20 cellular contexts compared by ENCODE assay signal in genomic region chr9:113653746-113654604, GRCh38.
DNase-seq lines count a peak whose midpoint lies in the region; ATAC-seq, FAIRE-seq and TF ChIP-seq lines count a peak whose summit lies in the region.
"Had no signal": no experiment of that assay in that cellular context is flagged by ENCODE, and none has a peak within 500 bp of the region (broad histone marks: within the 10 kb centered on the region; RNA-seq: fewer than 3 reads in every experiment).

No MANE protein-coding gene starts in this region.

- no peaks in the 10 kb centered on the region for H4K20me1 ChIP-seq in IMR-90 (ENCODE audit: insufficient read depth, low read length)
- peaks cover 0 to 4% of the 10 kb centered on the region in 2 experiments for H4K20me1 ChIP-seq in H1 (replicated peaks in 1 of 2; ENCODE audit: control insufficient read depth in 1 of 2, insufficient read depth in 2 of 2, low read length in 2 of 2)

- H2BK15ac ChIP-seq in IMR-90 (ENCODE audit: low read depth, low read length) (no peak overlapping the region), H1 (ENCODE audit: low read length) (no peak overlapping the region), mesenchymal stem cell (ENCODE audit: low read depth, poor library complexity, severe bottlenecking) (no peak overlapping the region)

- BruUV-seq in IMR-90 (replicated peaks; lab: Mats Ljungman, UMichigan): no TSS peak

- H3K27ac ChIP-seq in IMR-90 (ENCODE audit: insufficient read depth, low read length) (no peak overlapping the region), H1 (ENCODE audit: low read depth, low read length) (no peak overlapping the region), mesenchymal stem cell (ENCODE audit: low read length, poor library complexity, severe bottlenecking) (no peak overlapping the region), spleen (peak overlapping the region in 5 of 8 donors; percentile 51 to 71 (median 60))

- H3K56ac ChIP-seq in IMR-90 (ENCODE audit: extremely low read depth, insufficient read depth, low read length) (no peak overlapping the region), H1 (replicated peaks; ENCODE audit: insufficient read length, low read depth, low read length) (no peak overlapping the region)

- no peak overlapping the region for H2AK9ac ChIP-seq in IMR-90 (replicated peaks; ENCODE audit: low read depth, low read length, poor library complexity)

- ATAC-seq in IMR-90 (ENCODE audit: low read depth) (no peak), GM21825 (IDR thresholded peaks at IDR 0.05; ENCODE audit: unreplicated experiment) (no peak), GM19467 (IDR thresholded peaks at IDR 0.05; ENCODE audit: unreplicated experiment) (no peak)
- ATAC-seq: Panc1 had no signal

- CTCF ChIA-PET in IMR-90 (lab: Yijun Ruan, JAX) (interaction anchor here (0.6 to 6.0 kb wide), 6 partner anchors 33 to 278 kb away, joined by 3 to 132 read pairs (median 10); no protein-coding TSS in a partner anchor), H1 (lab: Charles Lee; ENCODE audit: partially characterized antibody) (interaction anchor here (0.7 to 18.7 kb wide), 32 partner anchors 7 to 333 kb away, joined by 3 to 1065 read pairs (median 14); partner anchors contain the start of genes ALAD and HDHD3)

- H3K23me2 ChIP-seq in H1 (ENCODE audit: low read depth, low read length): no peaks in the 10 kb centered on the region

- H4K91ac ChIP-seq in IMR-90 (ENCODE audit: insufficient read depth, low read depth, low read length) (no peak overlapping the region), H1 (replicated peaks; ENCODE audit: insufficient read length, low read length) (no peak overlapping the region), mesenchymal stem cell (ENCODE audit: low read length) (no peak overlapping the region)

- H3K79me1 ChIP-seq in IMR-90 (ENCODE audit: low read depth in 1 of 2, low read length in 2 of 2): 0 out of 4 replicates have a peak, but pooled peaks cover 0 to 3% of the 10 kb centered on the region in 2 experiments
- H3K79me1 ChIP-seq in H1 (ENCODE audit: low read depth, low read length): no peaks in the 10 kb centered on the region
- no peaks in the 10 kb centered on the region for H3K79me1 ChIP-seq in mesenchymal stem cell (replicated peaks; ENCODE audit: low read length, poor library complexity, severe bottlenecking)

- no peak for TF ChIP-seq EP300 in H1 (IDR thresholded peaks at IDR 0.05; ENCODE audit: borderline replicate concordance in 1 of 2, low read depth in 2 of 2, low read length in 2 of 2)

- H3K4me2 ChIP-seq in IMR-90 (ENCODE audit: low read depth, low read length) (no peak overlapping the region), H1 (ENCODE audit: insufficient read depth in 1 of 2, low read depth in 2 of 2, low read length in 2 of 2) (no peak overlapping the region), mesenchymal stem cell (ENCODE audit: low read length, poor library complexity, severe bottlenecking) (no peak overlapping the region)

- H4K5ac ChIP-seq in IMR-90 (ENCODE audit: low read depth, low read length) (no peak overlapping the region), H1 (ENCODE audit: insufficient read length, low read depth, low read length) (no peak overlapping the region)

- no peak overlapping the region for H3K9ac ChIP-seq in IMR-90 (ENCODE audit: low read depth, low read length)
- H3K9ac ChIP-seq in H1 (replicated peaks in 1 of 4; ENCODE audit: extremely low read depth in 1 of 4, low read depth in 3 of 4, low read length in 3 of 4): no peak overlapping the region
- peak overlapping the region; percentile 64 for H3K9ac ChIP-seq in mesenchymal stem cell (ENCODE audit: low read length)

- no peak overlapping the region for H2BK12ac ChIP-seq in H1 (ENCODE audit: low read depth, low read length)
- no peak overlapping the region for H2BK12ac ChIP-seq in mesenchymal stem cell (ENCODE audit: low read length in 2 of 2)

- peaks cover 15% of the 10 kb centered on the region for H3K4me1 ChIP-seq in IMR-90 (ENCODE audit: control insufficient read depth, insufficient read depth, low read length)
- peaks cover 0 to 23% (median 9%) of the 10 kb centered on the region in 4 experiments; a peak in 6 of 7 replicates for H3K4me1 ChIP-seq in H1 (replicated peaks in 1 of 4; ENCODE audit: control insufficient read depth in 3 of 4, insufficient read depth in 4 of 4, low read length in 3 of 4)
- peaks cover 13% of the 10 kb centered on the region for H3K4me1 ChIP-seq in mesenchymal stem cell (ENCODE audit: control insufficient read depth, insufficient read depth, low read depth, low read length)
- H3K4me1 ChIP-seq in spleen: peaks cover 10 to 55% (median 32%) of the 10 kb centered on the region in 6 donors

- peaks cover 30% of the 10 kb centered on the region for H3K9me1 ChIP-seq in IMR-90 (ENCODE audit: insufficient read depth, low read length)

- H3K4ac ChIP-seq in IMR-90 (ENCODE audit: low read depth, low read length): peak overlapping the region; percentile 93; the same call in 1 of the 2 replicates
- H3K4ac ChIP-seq in H1 (replicated peaks; ENCODE audit: insufficient read length, low read depth, low read length): no peak overlapping the region
- H3K4ac ChIP-seq in mesenchymal stem cell (ENCODE audit: low read depth in 1 of 2, low read length in 2 of 2): no peak overlapping the region

- H3K36me3 ChIP-seq in IMR-90 (ENCODE audit: control insufficient read depth, insufficient read depth, low read length) (no peaks in the 10 kb centered on the region), H1 (ENCODE audit: control insufficient read depth in 2 of 4, insufficient read depth in 4 of 4, low read length in 3 of 4) (no peaks in the 10 kb centered on the region), mesenchymal stem cell (ENCODE audit: control insufficient read depth in 1 of 2, insufficient read depth in 2 of 2, low read depth in 1 of 2, low read length in 2 of 2) (no peaks in the 10 kb centered on the region), spleen (no peaks in the 10 kb centered on the region)

- no peaks in the 10 kb centered on the region for H3K27me3 ChIP-seq in IMR-90 (ENCODE audit: control insufficient read depth, insufficient read depth, low read length)
- H3K27me3 ChIP-seq in H1 (replicated peaks in 1 of 4; ENCODE audit: control insufficient read depth in 3 of 4, extremely low read depth in 1 of 4, insufficient read depth in 3 of 4, low read length in 3 of 4): no peaks in the 10 kb centered on the region; a peak in 2 of 7 replicates
- no peaks in the 10 kb centered on the region for H3K27me3 ChIP-seq in mesenchymal stem cell (ENCODE audit: control insufficient read depth in 1 of 2, insufficient read depth in 1 of 2, low read length in 2 of 2)
- peaks cover 0 to 9% (median 0%) of the 10 kb centered on the region in 7 donors for H3K27me3 ChIP-seq in spleen (replicated peaks in 1 of 7)

- no peak overlapping the region for H2BK120ac ChIP-seq in IMR-90 (ENCODE audit: low read depth, low read length)
- no peak overlapping the region for H2BK120ac ChIP-seq in H1 (replicated peaks; ENCODE audit: low read depth, low read length)
- no peak overlapping the region for H2BK120ac ChIP-seq in mesenchymal stem cell (ENCODE audit: low read depth, low read length)

- no peak overlapping the region for H2AFZ ChIP-seq in IMR-90 (replicated peaks; ENCODE audit: low read length, poor library complexity)
- no peak overlapping the region for H2AFZ ChIP-seq in H1 (ENCODE audit: low read length)
- no peak overlapping the region for H2AFZ ChIP-seq in mesenchymal stem cell (ENCODE audit: low read depth, low read length)

- POLR2A ChIA-PET in IMR-90 (lab: Charles Lee; ENCODE audit: unreplicated experiment) (interaction anchor here (0.7 to 1.0 kb wide), 2 partner anchors 59 to 95 kb away, joined by 3 to 4 read pairs; no protein-coding TSS in a partner anchor), H1 (lab: Charles Lee; ENCODE audit: partially characterized antibody) (interaction anchor here (0.9 to 4.5 kb wide), 4 partner anchors 34 to 244 kb away, joined by 3 to 46 read pairs (median 8); no protein-coding TSS in a partner anchor)

- no peak for TF ChIP-seq CTCF in IMR-90 (conservative IDR thresholded peaks at IDR 0.05; ENCODE audit: low read depth, low read length)
- no peak for TF ChIP-seq CTCF in H1 (IDR thresholded peaks at IDR 0.05; ENCODE audit: control extremely low read depth in 1 of 3, insufficient read depth in 1 of 3, low read depth in 1 of 3, low read length in 3 of 3)
- no peak for TF ChIP-seq CTCF in spleen (IDR thresholded peaks at IDR 0.05 in 8 of 11, conservative IDR thresholded peaks at IDR 0.05 in 3 of 11)

- H3K18ac ChIP-seq in IMR-90 (ENCODE audit: low read depth, low read length) (no peak overlapping the region), H1 (ENCODE audit: extremely low read depth, low read length) (no peak overlapping the region), mesenchymal stem cell (ENCODE audit: low read depth in 1 of 2, low read length in 2 of 2) (no peak overlapping the region)

- WGBS in IMR-90 (ENCODE audit: extremely low coverage in 2 of 2, insufficient read length in 1 of 2), 2 experiments: 89% methylated on average over 5 of the region's 11 CpGs; no CpG with 5 or more reads in 1 of the 2 experiments
- WGBS in H1 (ENCODE audit: extremely low coverage in 1 of 2, insufficient coverage in 1 of 2, insufficient read length in 1 of 2, insufficient replicate concordance in 2 of 2, low coverage in 1 of 2, low lambda C conversion rate in 2 of 2, missing lambda C conversion rate in 1 of 2), 2 experiments: 80% methylated on average over 11 of the region's 11 CpGs; no CpG with 5 or more reads in 1 of the 2 experiments
- WGBS in mesenchymal stem cell: 82% methylated on average over 10 of the region's 11 CpGs
- WGBS in spleen, 5 donors: 72 to 82% (median 73%) methylated on average over 11 of the region's 11 CpGs

- H3K79me2 ChIP-seq in H1 (ENCODE audit: control insufficient read depth in 1 of 2, insufficient read depth in 2 of 2, low read length in 2 of 2): no peaks in the 10 kb centered on the region

- DNase-seq in IMR-90 (no peak), H1 (ENCODE audit: low read depth in 1 of 2, low spot score in 2 of 2) (no peak), mesenchymal stem cell (no peak), spleen (no peak), GM19239 (ENCODE audit: insufficient read length, low spot score) (no peak), GM12891 (ENCODE audit: insufficient read length, low spot score) (no peak)
- DNase-seq: ACHN; activated CD4-positive, alpha-beta T cell treated with anti-CD3 and anti-CD28 coated beads, Interleukin-2, amount 50 U/mL, for 4 hours; activated T-cell treated with anti-CD3 and anti-CD28 coated beads, Interleukin-2, amount 50 U/mL, for 24 hours; CD4-positive, CD25-positive, alpha-beta regulatory T cell; DMS79 treated with DMSO at 0.1 percent for 48 hours; effector CD8-positive, alpha-beta T cell; KG1; NCI-H1092; NCI-H748 treated with DMSO at 0.1 percent for 48 hours; stimulated activated CD4-positive, alpha-beta T cell treated with anti-CD3 and anti-CD28 coated beads, Interleukin-4, amount 100 ng/mL, for 4 hours had no signal

- H3K14ac ChIP-seq in IMR-90 (replicated peaks; ENCODE audit: low read depth, low read length) (no peak overlapping the region), H1 (ENCODE audit: insufficient read length) (no peak overlapping the region), mesenchymal stem cell (ENCODE audit: low read length in 2 of 2) (no peak overlapping the region)

- no peak overlapping the region for H3K23ac ChIP-seq in IMR-90 (ENCODE audit: low read depth, low read length)
- H3K23ac ChIP-seq in H1 (ENCODE audit: insufficient read length): no peak overlapping the region
- H3K23ac ChIP-seq in mesenchymal stem cell (ENCODE audit: low read length in 2 of 2): no peak overlapping the region

- no peak for TF ChIP-seq RAD21 in IMR-90 (IDR thresholded peaks at IDR 0.05; ENCODE audit: low read length)
- TF ChIP-seq RAD21 in H1 (IDR thresholded peaks at IDR 0.05 in 1 of 2, conservative IDR thresholded peaks at IDR 0.05 in 1 of 2; ENCODE audit: low read depth in 2 of 2, low read length in 2 of 2): no peak

- in situ Hi-C loops in IMR-90 (cut with MboI; ENCODE audit: low sequenced_read_pairs): loop anchor here (10.0 kb wide), 1 partner anchor 349 kb away; the partner anchor contains the start of gene RNF183

- H4K8ac ChIP-seq in IMR-90 (ENCODE audit: low read depth in 2 of 2, low read length in 2 of 2) (no peak overlapping the region), H1 (ENCODE audit: extremely low read depth, insufficient read depth, low read length) (peak overlapping the region; percentile 28; the same call in 1 of the 2 replicates), mesenchymal stem cell (ENCODE audit: low read length) (no peak overlapping the region)

- dilution Hi-C loops in IMR-90 (cut with HindIII; ENCODE audit: low sequenced_read_pairs, unreplicated experiment): no loop called here

- no peak for TF ChIP-seq POLR2A in IMR-90 (IDR thresholded peaks at IDR 0.05; ENCODE audit: low read depth, low read length)
- TF ChIP-seq POLR2A in H1 (IDR thresholded peaks at IDR 0.05; ENCODE audit: control extremely low read depth in 1 of 2, low read depth in 2 of 2, low read length in 2 of 2): no peak
- TF ChIP-seq POLR2A in spleen (IDR thresholded peaks at IDR 0.05): no peak
- no peak for TF ChIP-seq POLR2A in GM12891 (IDR thresholded peaks at IDR 0.05; ENCODE audit: low read depth, low read length)

- intact Hi-C loops in IMR-90 (cut with micrococcal nuclease) (loop anchor here (2.0 to 10.0 kb wide), 2 partner anchors 33 to 379 kb away; partner anchors contain the start of genes CDC26 and PRPF4), spleen (cut with DNase I; ENCODE audit: low total_unique reads) (loop anchor here (10.0 kb wide), 1 partner anchor 379 kb away; the partner anchor contains the start of genes CDC26 and PRPF4)

- no peak for FAIRE-seq in H1 (lab: Jason Lieb, UNC)
- no peak for FAIRE-seq in GM19239 (lab: Jason Lieb, UNC)
- no peak for FAIRE-seq in GM12891 (lab: Jason Lieb, UNC)
- FAIRE-seq: urothelium cell line had no signal

- H2AK5ac ChIP-seq in IMR-90 (ENCODE audit: low read depth, low read length) (no peak overlapping the region), H1 (ENCODE audit: low read depth, low read length) (no peak overlapping the region), mesenchymal stem cell (ENCODE audit: low read length, severe bottlenecking) (no peak overlapping the region)

- H3K4me3 ChIP-seq in IMR-90 (ENCODE audit: insufficient read depth, low read depth, low read length): no peak overlapping the region
- no peak overlapping the region for H3K4me3 ChIP-seq in H1 (ENCODE audit: extremely low read depth in 1 of 4, insufficient read depth in 2 of 4, low read depth in 3 of 4, low read length in 4 of 4)
- no peak overlapping the region for H3K4me3 ChIP-seq in mesenchymal stem cell (ENCODE audit: insufficient read depth in 1 of 2, low read depth in 1 of 2, low read length in 2 of 2)
- no peak overlapping the region for H3K4me3 ChIP-seq in spleen

- H3K9me3 ChIP-seq in IMR-90 (ENCODE audit: control insufficient read depth, insufficient read depth, low read length): no peaks in the 10 kb centered on the region
- H3K9me3 ChIP-seq in H1 (ENCODE audit: insufficient read depth in 2 of 2, low read depth in 1 of 2, low read length in 1 of 2): no peaks in the 10 kb centered on the region
- H3K9me3 ChIP-seq in mesenchymal stem cell (ENCODE audit: control insufficient read depth, low read length): no peaks in the 10 kb centered on the region
- no peaks in the 10 kb centered on the region for H3K9me3 ChIP-seq in spleen

- H2BK5ac ChIP-seq in IMR-90 (ENCODE audit: low read depth, low read length, poor library complexity, severe bottlenecking): no peak overlapping the region
- H2BK5ac ChIP-seq in H1 (ENCODE audit: low read depth, low read length): no peak overlapping the region
- peak overlapping the region; percentile 4 for H2BK5ac ChIP-seq in mesenchymal stem cell (ENCODE audit: low read depth, low read length, poor library complexity, severe bottlenecking)

- H2BK20ac ChIP-seq in IMR-90 (ENCODE audit: low read depth, low read length) (peak overlapping the region; percentile 21; the same call in 1 of the 2 replicates), H1 (ENCODE audit: low read length) (no peak overlapping the region)

Comparison
In these comparisons a context has a peak if more than half of its experiments do, and no peak if none do; other contexts are left out.
1. H3K27ac ChIP-seq: peak in spleen (5 of 8); none in IMR-90 (single experiment), H1 (single experiment) and mesenchymal stem cell (single experiment).